In genomic region chr11:96778272-96778671, GRCh38 we compare ENCODE assay signal across 29 cellular contexts.
"Had no signal": no experiment of that assay in that cellular context is flagged by ENCODE, and none has a peak within 500 bp of the region (broad histone marks: within the 10 kb centered on the region; RNA-seq: fewer than 3 reads in every experiment).

No MANE protein-coding gene starts in this region.

- H3K4me2 ChIP-seq: hepatocyte had no signal

- FAIRE-seq: keratinocyte, pancreas, urothelium cell line had no signal

- H3K4me3 ChIP-seq: heart right ventricle, hepatocyte, left lung, lung, pancreas, prostate gland, skin epidermis, testis, thyroid gland, transverse colon, upper lobe of right lung had no signal

- H3K27ac Mint-ChIP-seq: memory B cell; naive thymus-derived CD8-positive, alpha-beta T cell; nephron; stimulated activated naive CD8-positive, alpha-beta T cell treated with anti-CD3 and anti-CD28 coated beads, Interleukin-15, Interleukin-2, amounts not matched to agents 100 ng/mL and 50 ng/mL, for 24 hours had no signal

- H3K36me3 Mint-ChIP-seq: memory B cell; naive thymus-derived CD8-positive, alpha-beta T cell had no signal

- H3K9me3 ChIP-seq: heart right ventricle, left lung, pancreas, prostate gland, testis, thyroid gland, transverse colon, upper lobe of right lung had no signal

- H2AFZ ChIP-seq: hepatocyte had no signal

- H3K36me3 ChIP-seq: heart right ventricle, left lung, pancreas, prostate gland, thyroid gland, transverse colon, upper lobe of right lung had no signal

- H3K79me2 ChIP-seq: hepatocyte had no signal

- H3K27me3 Mint-ChIP-seq: memory B cell; naive thymus-derived CD8-positive, alpha-beta T cell; stimulated activated naive CD8-positive, alpha-beta T cell treated with anti-CD3 and anti-CD28 coated beads, Interleukin-15, Interleukin-2, amounts not matched to agents 100 ng/mL and 50 ng/mL, for 24 hours had no signal

- H3K27ac ChIP-seq: heart right ventricle, hepatocyte, left lung, pancreas, prostate gland, skin epidermis, testis, thyroid gland, transverse colon, upper lobe of right lung had no signal

- H3K27me3 ChIP-seq: heart right ventricle, hepatocyte, left lung, pancreas, testis, thyroid gland, transverse colon, upper lobe of right lung had no signal

- H3K4me1 Mint-ChIP-seq: memory B cell; naive thymus-derived CD8-positive, alpha-beta T cell; nephron; neural crest cell had no signal

- H3K4me1 ChIP-seq: heart right ventricle, left lung, pancreas, prostate gland, testis, thyroid gland, transverse colon, upper lobe of right lung had no signal

- H3K4me3 Mint-ChIP-seq: memory B cell; naive thymus-derived CD8-positive, alpha-beta T cell; nephron; neural crest cell; stimulated activated naive CD8-positive, alpha-beta T cell treated with anti-CD3 and anti-CD28 coated beads, Interleukin-15, Interleukin-2, amounts not matched to agents 100 ng/mL and 50 ng/mL, for 24 hours had no signal

- DNase-seq: heart right ventricle; kidney glomerular epithelial cell; left colon; left lung; naive thymus-derived CD8-positive, alpha-beta T cell; nucleus accumbens; pancreas; posterior cingulate gyrus; retina; right cardiac atrium; stimulated activated CD4-positive, alpha-beta T cell treated with anti-CD3 and anti-CD28 coated beads, Interleukin-12 subunit alpha, Interleukin-12 subunit beta, amount 100 ng/mL, for 4 hours; stimulated activated CD4-positive, alpha-beta T cell treated with anti-CD3 and anti-CD28 coated beads, Interleukin-15, amount 100 ng/mL, for 24 hours; stimulated activated CD4-positive, alpha-beta T cell treated with anti-CD3 and anti-CD28 coated beads, Interleukin-2, amount 100 ng/mL, for 24 hours; stimulated activated CD4-positive, alpha-beta T cell treated with anti-CD3 and anti-CD28 coated beads, Interleukin-4, amount 100 ng/mL, for 1 hour; stimulated activated naive CD4-positive, alpha-beta T cell; testis; thyroid gland; transverse colon; upper lobe of right lung had no signal

- H3K9me3 Mint-ChIP-seq: nephron; neural crest cell; stimulated activated naive CD8-positive, alpha-beta T cell treated with anti-CD3 and anti-CD28 coated beads, Interleukin-15, Interleukin-2, amounts not matched to agents 100 ng/mL and 50 ng/mL, for 24 hours had no signal
